In genomic region chr18:68642003-68642402, GRCh38 we compare ENCODE assay signal across 28 cellular contexts.
"Had no signal": no experiment of that assay in that cellular context is flagged by ENCODE, and none has a peak within 500 bp of the region (broad histone marks: within the 10 kb centered on the region; RNA-seq: fewer than 3 reads in every experiment).

No MANE protein-coding gene starts in this region.

- ATAC-seq: activated CD4-positive, alpha-beta T cell treated with anti-CD3 and anti-CD28 coated beads for 36 hours; activated T-cell treated with anti-CD3 and anti-CD28 coated beads, Interleukin-2, amount 50 U/mL, for 72 hours; esophagus mucosa; left colon; naive thymus-derived CD4-positive, alpha-beta T cell; pancreas; sciatic nerve; stimulated activated effector memory CD8-positive, alpha-beta T cell treated with anti-CD3 and anti-CD28 coated beads, Interleukin-12 subunit alpha, Interleukin-12 subunit beta, amount 100 ng/mL, for 72 hours had no signal

- H3K27me3 ChIP-seq: pancreas, upper lobe of left lung had no signal

- H3K4me1 ChIP-seq: pancreas, prostate gland, upper lobe of left lung had no signal

- H3K4me3 ChIP-seq: pancreas, prostate gland, skin epidermis, upper lobe of left lung had no signal

- H3K27ac ChIP-seq: pancreas, prostate gland, skin epidermis, upper lobe of left lung had no signal

- H3K9me3 ChIP-seq: pancreas, prostate gland, upper lobe of left lung had no signal

- DNase-seq: activated CD4-positive, alpha-beta T cell treated with anti-CD3 and anti-CD28 coated beads for 36 hours; activated CD4-positive, alpha-beta T cell treated with anti-CD3 and anti-CD28 coated beads, Interleukin-2, amount 50 U/mL, for 4 hours; activated CD4-positive, CD25-positive, alpha-beta regulatory T cell; activated naive CD4-positive, alpha-beta T cell treated with Interleukin-2 at 50 U/mL for 16 hours; activated T-cell treated with anti-CD3 and anti-CD28 coated beads for 4 hours; activated T-cell treated with anti-CD3 and anti-CD28 coated beads, Interleukin-2, amount 50 U/mL, for 72 hours; anterior cingulate cortex; endodermal cell; foreskin fibroblast; head of caudate nucleus; hypothalamus; immature natural killer cell; kidney; left colon; mammary epithelial cell; naive thymus-derived CD4-positive, alpha-beta T cell; nucleus accumbens; pancreas; retina; stimulated activated CD4-positive, alpha-beta T cell treated with anti-CD3 and anti-CD28 coated beads, Interleukin-12 subunit alpha, Interleukin-12 subunit beta, amount 100 ng/mL, for 4 hours; stimulated activated CD4-positive, alpha-beta T cell treated with anti-CD3 and anti-CD28 coated beads, Interleukin-4, amount 100 ng/mL, for 1 hour; substantia nigra; upper lobe of left lung had no signal

- H3K36me3 ChIP-seq: pancreas, prostate gland, upper lobe of left lung had no signal
